1 cellular context compared by ENCODE assay signal in genomic region chr9:127565231-127565630, GRCh38.
TF ChIP-seq lines count a peak whose summit lies in the region.

No MANE protein-coding gene starts in this region.

TF ChIP-seq in SK-N-SH treated with all-trans-retinoic acid at 6 μM for 48 hours, 23 proteins besides CTCF, POLR2A, EP300 and RAD21 (continued from another document):
- TF ChIP-seq TSHZ2 (CRISPR knock-in tag; IDR thresholded peaks at IDR 0.05), result no peak
- TF ChIP-seq ZFP3 (CRISPR knock-in tag; IDR thresholded peaks at IDR 0.05), result no peak
- no peak for TF ChIP-seq ISL1 (CRISPR knock-in tag; IDR thresholded peaks at IDR 0.05)
- TF ChIP-seq CSRNP3 (CRISPR knock-in tag; IDR thresholded peaks at IDR 0.05), result no peak
- no peak for TF ChIP-seq RARB (CRISPR knock-in tag; IDR thresholded peaks at IDR 0.05)
- no peak for TF ChIP-seq ZC3H10 (CRISPR knock-in tag; IDR thresholded peaks at IDR 0.05)
- no peak for TF ChIP-seq CREB5 (CRISPR knock-in tag; IDR thresholded peaks at IDR 0.05; ENCODE audit: low read depth)
- no peak for TF ChIP-seq PATZ1 (CRISPR knock-in tag; IDR thresholded peaks at IDR 0.05; ENCODE audit: borderline replicate concordance)
